In genomic region chr3:99845999-99846398, GRCh38 we compare ENCODE assay signal across 2 cellular contexts.
TF ChIP-seq lines count a peak whose summit lies in the region.

No MANE protein-coding gene starts in this region.

TF ChIP-seq in GM23338, 12 proteins besides CTCF, POLR2A, EP300 and RAD21:
- TF ChIP-seq POLR2AphosphoS5 (IDR thresholded peaks at IDR 0.05; ENCODE audit: low read depth), result no peak
- TF ChIP-seq STAT1 (IDR thresholded peaks at IDR 0.05; ENCODE audit: unreplicated experiment), result no peak
- no peak for TF ChIP-seq REST (IDR thresholded peaks at IDR 0.05; ENCODE audit: unreplicated experiment)
- TF ChIP-seq JUNB (IDR thresholded peaks at IDR 0.05; ENCODE audit: unreplicated experiment), result no peak
- no peak for TF ChIP-seq CREB1 (CRISPR knock-in tag; IDR thresholded peaks at IDR 0.05; ENCODE audit: low read depth)
- TF ChIP-seq ZNF462 (CRISPR knock-in tag; IDR thresholded peaks at IDR 0.05), result no peak
- no peak for TF ChIP-seq ETS1 (IDR thresholded peaks at IDR 0.05)
- no peak for TF ChIP-seq EZH2phosphoT487 (IDR thresholded peaks at IDR 0.05; ENCODE audit: unreplicated experiment)
TF ChIP-seq in GM23338: peak in this region for 0.

TF ChIP-seq in SK-N-SH, 30 proteins besides CTCF, POLR2A, EP300 and RAD21:
- no peak for TF ChIP-seq TEAD4 (IDR thresholded peaks at IDR 0.05; ENCODE audit: borderline replicate concordance, insufficient read depth)
- TF ChIP-seq MAX (IDR thresholded peaks at IDR 0.05; ENCODE audit: low read depth), result no peak
- no peak for TF ChIP-seq FOXM1 (IDR thresholded peaks at IDR 0.05; ENCODE audit: low read depth)
- TF ChIP-seq RXRA (IDR thresholded peaks at IDR 0.05; ENCODE audit: borderline replicate concordance, low read depth), result no peak
- TF ChIP-seq GABPA (IDR thresholded peaks at IDR 0.05; ENCODE audit: low read depth), result no peak
- TF ChIP-seq REST (IDR thresholded peaks at IDR 0.05; ENCODE audit: low read depth, low read length), result no peak
- no peak for TF ChIP-seq ELF1 (IDR thresholded peaks at IDR 0.05)
- TF ChIP-seq CHD2 (IDR thresholded peaks at IDR 0.05; ENCODE audit: low read length, partially characterized antibody), result no peak
- TF ChIP-seq RCOR1 (IDR thresholded peaks at IDR 0.05; ENCODE audit: low read length), result no peak
